ENCODE assay signal across 8 cellular contexts in genomic region chr10:109902992-109903947, GRCh38. TPM values are rescaled to one million over a fixed set of nuclear protein-coding genes. Genes with fewer than 3 reads are reported as not detected.
A peak's percentile ranks its signal among the peaks of the same experiment; 100 is the strongest.
DNase-seq lines count a peak whose midpoint lies in the region; ATAC-seq and TF ChIP-seq lines count a peak whose summit lies in the region.

No MANE protein-coding gene starts in this region.

- H3K27me3 ChIP-seq in ACC112 (ENCODE audit: insufficient read depth, low read length) (no peaks in the 10 kb centered on the region), esophagus muscularis mucosa (no peaks in the 10 kb centered on the region), suprapubic skin (no peaks in the 10 kb centered on the region)

- peak; percentile 39 for DNase-seq in MV-4-11 (lab: John Stamatoyannopoulos, UW)
- no peak for DNase-seq in esophagus muscularis mucosa (ENCODE audit: extremely low spot score)
- no peak for DNase-seq in suprapubic skin (ENCODE audit: low spot score in 2 of 2)
- no peak for DNase-seq in posterior vena cava (ENCODE audit: low spot score)
- no peak for DNase-seq in activated CD4-positive, CD25-positive, alpha-beta regulatory T cell treated with anti-CD3 and anti-CD28 coated beads, Interleukin-2, amount 50 U/mL, for 72 hours
- no peak for DNase-seq in posterior cingulate gyrus

- TF ChIP-seq EP300 in esophagus muscularis mucosa (IDR thresholded peaks at IDR 0.05) (no peak), suprapubic skin (IDR thresholded peaks at IDR 0.05) (no peak)

- TF ChIP-seq CTCF in esophagus muscularis mucosa (IDR thresholded peaks at IDR 0.05) (no peak), suprapubic skin (IDR thresholded peaks at IDR 0.05) (no peak)

- H3K9me3 ChIP-seq in esophagus muscularis mucosa (no peaks in the 10 kb centered on the region), suprapubic skin (no peaks in the 10 kb centered on the region)

- intact Hi-C loops in esophagus muscularis mucosa (cut with DNase I), result no loop called here
- intact Hi-C loops in posterior vena cava (cut with DNase I), result no loop called here
- intact Hi-C loops in posterior cingulate gyrus (cut with DNase I), result no loop called here

- peak overlapping the region; percentile 88 for H3K27ac ChIP-seq in ACC112 (ENCODE audit: low read depth, low read length)
- peak overlapping the region; percentile 29 to 60 (median 44) for H3K27ac ChIP-seq in esophagus muscularis mucosa (replicated peaks in 1 of 4)
- H3K27ac ChIP-seq in suprapubic skin, result peak overlapping the region; percentile 65

- H3K4me3 ChIP-seq in ACC112 (ENCODE audit: low read depth, low read length) (peak overlapping the region; percentile 55), esophagus muscularis mucosa (peak overlapping the region in 1 of 4 donors; percentile 2), suprapubic skin (no peak overlapping the region)

- H3K4me1 ChIP-seq in ACC112 (ENCODE audit: control insufficient read depth, insufficient read depth, low read length, unreplicated experiment) (peaks cover 54% of the 10 kb centered on the region), esophagus muscularis mucosa (peaks cover 38 to 48% (median 46%) of the 10 kb centered on the region in 4 donors), suprapubic skin (peaks cover 46% of the 10 kb centered on the region)

- TF ChIP-seq POLR2A in esophagus muscularis mucosa (IDR thresholded peaks at IDR 0.05; ENCODE audit: low read depth) (no peak), suprapubic skin (IDR thresholded peaks at IDR 0.05) (no peak)

- no peak overlapping the region for H2AFZ ChIP-seq in ACC112 (ENCODE audit: low read length, unreplicated experiment)

- H3K79me2 ChIP-seq in ACC112 (ENCODE audit: control insufficient read depth, insufficient read depth, low read length, unreplicated experiment), result peaks cover 36% of the 10 kb centered on the region

- WGBS in esophagus muscularis mucosa, result 71% methylated on average over 7 of the region's 7 CpGs
- WGBS in suprapubic skin, result 61% methylated on average over 7 of the region's 7 CpGs

- H3K36me3 ChIP-seq in ACC112 (ENCODE audit: insufficient read depth, low read length) (peaks cover 9% of the 10 kb centered on the region; the same call in 1 of the 2 replicates), esophagus muscularis mucosa (peaks cover 0 to 31% (median 23%) of the 10 kb centered on the region in 4 donors), suprapubic skin (peaks cover 8% of the 10 kb centered on the region)

- ATAC-seq in GM19463 (IDR thresholded peaks at IDR 0.05; ENCODE audit: unreplicated experiment), result peak; percentile 80

RNA-seq across cellular contexts. Expression of gene XPNPEP1, which starts 20.0 kb away (rescaled TPM):
- total RNA-seq in esophagus muscularis mucosa (10 to 100 TPM; 43.2 to 61.9 (median 48.8) TPM), suprapubic skin (100 to 1,000 TPM in 3 of 4 donors, 10 to 100 TPM in 1; 77.1 to 239 (median 109) TPM), posterior vena cava (10 to 100 TPM; 57.0 to 69.5 TPM)
